In the genomic region with DNA sequence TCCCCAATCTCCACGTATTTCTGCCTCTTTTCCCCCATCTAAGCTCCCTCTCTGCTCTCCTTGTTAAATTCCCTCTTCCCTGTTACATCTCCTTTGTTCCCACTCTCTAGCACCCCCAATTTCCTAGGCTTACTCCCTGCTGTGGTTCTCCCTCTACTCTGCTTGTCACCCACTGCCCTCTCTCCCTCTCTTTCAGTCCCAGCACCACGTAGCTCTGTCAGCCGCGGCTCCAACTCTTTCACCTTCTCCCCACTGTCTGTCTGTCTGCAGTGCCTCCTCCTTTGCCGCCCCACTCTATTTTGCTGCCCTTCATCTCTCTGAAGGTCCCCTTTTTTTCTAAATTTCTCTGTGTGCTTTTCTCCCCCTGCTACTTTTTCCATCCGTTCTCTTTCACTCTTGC, we compare ENCODE assay signal across 8 cellular contexts. TPM values are rescaled to one million over a fixed set of nuclear protein-coding genes. Genes with fewer than 3 reads are reported as not detected.
DNase-seq lines count a peak whose midpoint lies in the region; ATAC-seq lines count a peak whose summit lies in the region.

No MANE protein-coding gene starts in this region.

- peaks cover 5 to 22% (median 18%) of the 10 kb centered on the region in 5 donors for H3K4me1 ChIP-seq in subcutaneous abdominal adipose tissue (ENCODE audit: control insufficient read depth in 5 of 5, insufficient read depth in 5 of 5, low read length in 5 of 5)

- peak overlapping the region; percentile 89 to 97 (median 93) for H3K9ac ChIP-seq in subcutaneous abdominal adipose tissue (ENCODE audit: low read length in 5 of 5)

- peak overlapping the region; percentile 95 to 100 (median 100) for H3K4me3 ChIP-seq in subcutaneous abdominal adipose tissue (ENCODE audit: low read depth in 1 of 5, low read length in 5 of 5)

- DNase-seq in NCI-H748 (lab: John Stamatoyannopoulos, UW; ENCODE audit: unreplicated experiment), result peak; percentile 33
- DNase-seq in NCI-H748 treated with DMSO at 0.1 percent for 48 hours (lab: John Stamatoyannopoulos, UW), result no peak
- no peak for DNase-seq in activated naive CD4-positive, alpha-beta T cell treated with anti-CD3 and anti-CD28 coated beads, Interleukin-2, amount 50 U/mL, for 72 hours (ENCODE audit: low spot score in 2 of 2)
- peak; percentile 18 for DNase-seq in iris pigment epithelial cell (ENCODE audit: low read depth)
- no peak for DNase-seq in NCI-H187 treated with DMSO at 0.1 percent for 48 hours (lab: John Stamatoyannopoulos, UW)
- no peak for DNase-seq in SK-N-DZ (ENCODE audit: low spot score)

- H3K36me3 Mint-ChIP-seq in activated naive CD4-positive, alpha-beta T cell treated with anti-CD3 and anti-CD28 coated beads, Interleukin-2, amount 50 U/mL, for 72 hours, result peaks cover 73 to 89% of the 10 kb centered on the region in 2 donors

- H3K9me3 ChIP-seq in subcutaneous abdominal adipose tissue (ENCODE audit: control insufficient read depth in 5 of 5, low read length in 5 of 5), result peaks cover 0 to 30% (median 14%) of the 10 kb centered on the region in 5 donors

- peaks cover 8 to 24% (median 13%) of the 10 kb centered on the region in 5 donors for H3K36me3 ChIP-seq in subcutaneous abdominal adipose tissue (ENCODE audit: control insufficient read depth in 5 of 5, insufficient read depth in 5 of 5, low read length in 5 of 5)

- peak overlapping the region; percentile 96 to 97 for H3K27ac Mint-ChIP-seq in activated naive CD4-positive, alpha-beta T cell treated with anti-CD3 and anti-CD28 coated beads, Interleukin-2, amount 50 U/mL, for 72 hours

- no peaks in the 10 kb centered on the region for H3K27me3 ChIP-seq in subcutaneous abdominal adipose tissue (ENCODE audit: control insufficient read depth in 5 of 5, insufficient read depth in 4 of 5, low read length in 5 of 5)

- no peak for ATAC-seq in activated naive CD4-positive, alpha-beta T cell treated with anti-CD3 and anti-CD28 coated beads, Interleukin-2, amount 50 U/mL, for 72 hours
- ATAC-seq in HG03095 (IDR thresholded peaks at IDR 0.05; ENCODE audit: unreplicated experiment), result no peak

- H3K27ac ChIP-seq in subcutaneous abdominal adipose tissue (ENCODE audit: low read depth, low read length), result peak overlapping the region; percentile 57

- peaks cover 49 to 55% of the 10 kb centered on the region in 2 donors for H3K9me3 Mint-ChIP-seq in activated naive CD4-positive, alpha-beta T cell treated with anti-CD3 and anti-CD28 coated beads, Interleukin-2, amount 50 U/mL, for 72 hours

RNA-seq across cellular contexts. Expression of a gene that starts 1.0 kb away (rescaled TPM):
- 10 to 100 TPM; 23.5 TPM for total RNA-seq in activated naive CD4-positive, alpha-beta T cell treated with anti-CD3 and anti-CD28 coated beads, Interleukin-2, amount 50 U/mL, for 72 hours
- polyA plus RNA-seq in SK-N-DZ (2014; cell fraction: cytosol; rRNA removed), result 3.1 and 6.5 TPM in 2 replicates
- 6.8 and 10.0 TPM in 2 replicates for polyA plus RNA-seq in SK-N-DZ (2014; cell fraction: nucleus; rRNA removed)

RNA-seq across cellular contexts. Expression of a gene that starts 45.2 kb away (rescaled TPM):
- total RNA-seq in activated naive CD4-positive, alpha-beta T cell treated with anti-CD3 and anti-CD28 coated beads, Interleukin-2, amount 50 U/mL, for 72 hours, result 10 to 100 TPM in 1 of 2 donors, 1 to 10 TPM in 1; 9.6 to 10.9 TPM
- 7.3 and 8.6 TPM in 2 replicates for polyA plus RNA-seq in SK-N-DZ (2014; cell fraction: cytosol; rRNA removed)
- polyA plus RNA-seq in SK-N-DZ (2014; cell fraction: nucleus; rRNA removed), result 2.8 and 3.5 TPM in 2 replicates

RNA-seq across cellular contexts. Expression of a gene that starts 45.9 kb away (rescaled TPM):
- 10 to 100 TPM; 15.9 to 17.9 TPM for total RNA-seq in activated naive CD4-positive, alpha-beta T cell treated with anti-CD3 and anti-CD28 coated beads, Interleukin-2, amount 50 U/mL, for 72 hours
- 4.2 and 9.7 TPM in 2 replicates for polyA plus RNA-seq in SK-N-DZ (2014; cell fraction: cytosol; rRNA removed)
- 11.0 and 13.3 TPM in 2 replicates for polyA plus RNA-seq in SK-N-DZ (2014; cell fraction: nucleus; rRNA removed)

Comparison
In these comparisons a context has a peak if more than half of its experiments do, and no peak if none do; other contexts are left out.
1. DNase-seq: peak in NCI-H748 (single experiment) and iris pigment epithelial cell (single experiment); none in NCI-H748 treated with DMSO at 0.1 percent for 48 hours (single experiment), activated naive CD4-positive, alpha-beta T cell treated with anti-CD3 and anti-CD28 coated beads, Interleukin-2, amount 50 U/mL, for 72 hours (0 of 2), NCI-H187 treated with DMSO at 0.1 percent for 48 hours (single experiment) and SK-N-DZ (single experiment).